ENCODE assay signal across 1 cellular context in genomic region chr2:120354935-120355845, GRCh38.
TF ChIP-seq lines count a peak whose summit lies in the region.

No MANE protein-coding gene starts in this region.

TF ChIP-seq in HepG2, 621 proteins besides CTCF, POLR2A, EP300 and RAD21:
- peak; percentile 93 for TF ChIP-seq ZNF3 (CRISPR knock-in tag; IDR thresholded peaks at IDR 0.05)
- TF ChIP-seq, protein P1, sequence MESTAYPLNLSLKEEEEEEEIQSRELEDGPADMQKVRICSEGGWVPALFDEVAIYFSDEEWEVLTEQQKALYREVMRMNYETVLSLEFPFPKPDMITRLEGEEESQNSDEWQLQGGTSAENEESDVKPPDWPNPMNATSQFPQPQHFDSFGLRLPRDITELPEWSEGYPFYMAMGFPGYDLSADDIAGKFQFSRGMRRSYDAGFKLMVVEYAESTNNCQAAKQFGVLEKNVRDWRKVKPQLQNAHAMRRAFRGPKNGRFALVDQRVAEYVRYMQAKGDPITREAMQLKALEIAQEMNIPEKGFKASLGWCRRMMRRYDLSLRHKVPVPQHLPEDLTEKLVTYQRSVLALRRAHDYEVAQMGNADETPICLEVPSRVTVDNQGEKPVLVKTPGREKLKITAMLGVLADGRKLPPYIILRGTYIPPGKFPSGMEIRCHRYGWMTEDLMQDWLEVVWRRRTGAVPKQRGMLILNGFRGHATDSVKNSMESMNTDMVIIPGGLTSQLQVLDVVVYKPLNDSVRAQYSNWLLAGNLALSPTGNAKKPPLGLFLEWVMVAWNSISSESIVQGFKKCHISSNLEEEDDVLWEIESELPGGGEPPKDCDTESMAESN (CRISPR knock-in tag; conservative IDR thresholded peaks at IDR 0.05): no peak
